Comparison of ENCODE assay signal across 8 cellular contexts in the genomic region with DNA sequence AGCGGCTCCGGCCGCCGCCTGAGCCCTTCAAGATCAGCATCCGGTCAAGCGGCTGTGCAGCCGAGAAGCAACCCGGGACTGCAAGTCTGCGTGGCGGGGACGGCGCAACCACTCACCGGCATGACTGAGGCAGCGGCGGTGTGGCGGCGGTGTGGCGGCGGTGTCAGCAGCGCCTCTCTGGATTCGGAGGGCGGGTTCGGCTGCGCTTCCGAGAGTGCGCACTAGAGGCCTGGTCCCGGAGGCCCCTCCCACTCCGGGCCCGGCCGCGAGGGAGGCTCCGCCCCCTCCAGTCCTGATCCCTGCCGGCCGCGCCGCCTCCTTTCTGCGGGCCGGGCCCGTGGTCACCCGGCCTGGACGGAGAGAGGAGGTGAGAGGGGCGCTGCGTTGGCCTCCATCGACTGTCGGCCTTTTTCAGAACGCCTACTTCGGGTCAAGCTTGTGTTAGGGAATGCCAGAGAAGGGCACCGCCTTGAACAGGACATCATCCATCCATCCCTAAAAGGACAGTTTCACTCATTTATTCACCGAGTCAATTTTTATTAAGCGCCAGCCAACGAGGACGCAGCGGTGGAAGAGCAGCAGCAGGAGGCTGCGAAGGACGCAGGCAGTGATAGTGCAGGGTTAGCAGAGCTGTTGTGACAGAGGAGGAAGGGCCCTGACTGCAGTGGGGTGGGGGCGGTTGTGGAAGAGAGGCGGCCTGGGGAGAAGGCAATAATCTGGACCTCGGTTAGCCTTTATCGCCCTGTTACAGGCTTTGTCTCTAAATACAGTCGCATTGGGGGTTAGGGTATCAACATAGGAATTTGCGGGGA. TPM values are rescaled to one million over a fixed set of nuclear protein-coding genes. Genes with fewer than 3 reads are reported as not detected.
A peak's percentile ranks its signal among the peaks of the same experiment; 100 is the strongest.
DNase-seq lines count a peak whose midpoint lies in the region; ATAC-seq and TF ChIP-seq lines count a peak whose summit lies in the region.

A gene with protein sequence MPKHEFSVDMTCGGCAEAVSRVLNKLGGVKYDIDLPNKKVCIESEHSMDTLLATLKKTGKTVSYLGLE (minus strand): TSS at position 202 of the 812 bp plus-strand sequence. CDS start 80 bp downstream, at position 122.

- H3K36me3 ChIP-seq in colonic mucosa = no peaks in the 10 kb centered on the region

- peaks cover 10% of the 10 kb centered on the region for H3K4me1 ChIP-seq in colonic mucosa

- peak within 1 kb of the TSS; percentile 98 for H3K27ac Mint-ChIP-seq in activated CD4-positive, alpha-beta T cell treated with anti-CD3 and anti-CD28 coated beads, Interleukin-2, amount 10 ng/mL, durations not matched to agents 24 days and 14 days

- ATAC-seq in GM18909 (IDR thresholded peaks at IDR 0.05; ENCODE audit: poor library complexity, unreplicated experiment) = peak; percentile 96
- peak; percentile 98 for ATAC-seq in HG03159 (IDR thresholded peaks at IDR 0.05; ENCODE audit: unreplicated experiment)

- H3K9me3 Mint-ChIP-seq in activated CD4-positive, alpha-beta T cell treated with anti-CD3 and anti-CD28 coated beads, Interleukin-2, amount 10 ng/mL, durations not matched to agents 24 days and 14 days = no peaks in the 10 kb centered on the region

- H3K4me3 Mint-ChIP-seq in activated CD4-positive, alpha-beta T cell treated with anti-CD3 and anti-CD28 coated beads, Interleukin-2, amount 10 ng/mL, durations not matched to agents 24 days and 14 days = peak within 1 kb of the TSS; percentile 98

- peaks cover 28% of the 10 kb centered on the region for H3K4me1 Mint-ChIP-seq in activated CD4-positive, alpha-beta T cell treated with anti-CD3 and anti-CD28 coated beads, Interleukin-2, amount 10 ng/mL, durations not matched to agents 24 days and 14 days

- H3K9me3 ChIP-seq in colonic mucosa = no peaks in the 10 kb centered on the region

- H3K27me3 Mint-ChIP-seq in activated CD4-positive, alpha-beta T cell treated with anti-CD3 and anti-CD28 coated beads, Interleukin-2, amount 10 ng/mL, durations not matched to agents 24 days and 14 days = no peaks in the 10 kb centered on the region

- intact Hi-C loops in activated CD4-positive, alpha-beta T cell treated with anti-CD3 and anti-CD28 coated beads, Interleukin-2, amount 10 ng/mL, durations not matched to agents 24 days and 14 days (cut with micrococcal nuclease) = loop anchor here (1.0 kb wide), 3 partner anchors 9 to 18 kb away; a partner anchor contains a TSS
- intact Hi-C loops in colonic mucosa (cut with DNase I) = no loop called here

- TF ChIP-seq CTCF in colonic mucosa (IDR thresholded peaks at IDR 0.05) = peak; percentile 11

- H3K27ac ChIP-seq in colonic mucosa = peak within 1 kb of the TSS; percentile 67

- peak within 1 kb of the TSS; percentile 86 to 87 for H3K9ac ChIP-seq in colonic mucosa (ENCODE audit: low read depth in 2 of 2, low read length in 2 of 2)

- peak; percentile 99 for DNase-seq in AG20443 (ENCODE audit: low spot score)
- peak; percentile 77 for DNase-seq in NCI-H510A treated with DMSO at 0.1 percent for 48 hours (lab: John Stamatoyannopoulos, UW)
- peak; percentile 98 for DNase-seq in activated CD4-positive, alpha-beta T cell treated with anti-CD3 and anti-CD28 coated beads, Interleukin-2, amount 10 ng/mL, durations not matched to agents 24 days and 14 days
- DNase-seq in colonic mucosa = peak; percentile 93
- DNase-seq in left kidney (ENCODE audit: low read depth, low spot score) = peak; percentile 98
- DNase-seq in stimulated activated CD4-positive, alpha-beta T cell treated with anti-CD3 and anti-CD28 coated beads, Interleukin-2, amount 100 ng/mL, for 24 hours = peak; percentile 92 to 93

- no peaks in the 10 kb centered on the region for H3K27me3 ChIP-seq in colonic mucosa

- peaks cover 7% of the 10 kb centered on the region for H3K36me3 Mint-ChIP-seq in activated CD4-positive, alpha-beta T cell treated with anti-CD3 and anti-CD28 coated beads, Interleukin-2, amount 10 ng/mL, durations not matched to agents 24 days and 14 days (ENCODE audit: low read depth)

- H3K4me3 ChIP-seq in colonic mucosa = peak within 1 kb of the TSS; percentile 83

RNA-seq across cellular contexts. Expression of the gene that starts here (rescaled TPM):
- 75.6 and 78.4 TPM in 2 replicates for total RNA-seq in activated CD4-positive, alpha-beta T cell treated with anti-CD3 and anti-CD28 coated beads, Interleukin-2, amount 10 ng/mL, durations not matched to agents 24 days and 14 days
- total RNA-seq in colonic mucosa = 10 to 100 TPM; 54.6 to 62.4 TPM

Comparison
In these comparisons a context has a peak if more than half of its experiments do, and no peak if none do; other contexts are left out.
1. Peak in every context shown above with its lines: DNase-seq, ATAC-seq, H3K4me3 ChIP-seq and H3K27ac ChIP-seq.